Comparison of ENCODE assay signal across 10 cellular contexts in the genomic region with DNA sequence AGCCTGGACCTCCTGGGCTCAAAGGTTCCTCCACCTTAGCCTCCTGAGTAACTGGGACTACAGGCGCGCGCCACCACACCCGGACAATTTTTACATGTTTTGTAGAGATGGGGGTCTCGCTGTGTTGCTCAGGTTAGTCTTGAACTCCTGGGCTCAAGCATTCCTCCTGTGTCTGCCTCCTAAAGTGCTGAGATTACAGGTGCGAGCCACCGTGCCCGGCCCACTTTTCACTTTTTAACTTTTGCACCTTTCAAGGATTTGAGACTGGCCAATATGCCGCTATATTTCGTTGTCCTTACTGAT. TPM values are rescaled to one million over a fixed set of nuclear protein-coding genes. Genes with fewer than 3 reads are reported as not detected.
DNase-seq lines count a peak whose midpoint lies in the region; ATAC-seq and TF ChIP-seq lines count a peak whose summit lies in the region.
"Had no signal": no experiment of that assay in that cellular context is flagged by ENCODE, and none has a peak within 500 bp of the region (broad histone marks: within the 10 kb centered on the region; RNA-seq: fewer than 3 reads in every experiment).

No MANE protein-coding gene starts in this region.

- no peak for TF ChIP-seq CTCF in SK-N-SH (IDR thresholded peaks at IDR 0.05)

- TF ChIP-seq RAD21 in SK-N-SH (IDR thresholded peaks at IDR 0.05; ENCODE audit: low read length) = no peak

- ATAC-seq in SK-N-SH treated with all-trans-retinoic acid at 6 μM for 48 hours (no peak), HG02840 (IDR thresholded peaks at IDR 0.05; ENCODE audit: low FRiP score, unreplicated experiment) (no peak)
- ATAC-seq in activated T-helper 17 cell treated with anti-CD3 and anti-CD28 coated beads, Interleukin-2, amount 50 U/mL, for 72 hours (replicated peaks) = no peak
- no peak for ATAC-seq in stimulated activated memory B cell treated with anti-CD40 and anti-IgM and Interleukin-4, amounts not matched to agents 10 μg/mL and 1 μg/mL and 100 μg/mL, for 72 hours

- peaks cover 3 to 10% of the 10 kb centered on the region in 2 experiments for H3K36me3 ChIP-seq in SK-N-SH (replicated peaks in 1 of 2; ENCODE audit: control insufficient read depth in 1 of 2, insufficient read depth in 2 of 2, low read length in 1 of 2)

- H3K27me3 ChIP-seq in SK-N-SH (ENCODE audit: insufficient read depth) = no peaks in the 10 kb centered on the region

- H4K20me1 ChIP-seq in SK-N-SH (ENCODE audit: insufficient read depth) = no peaks in the 10 kb centered on the region

- no peak overlapping the region for H3K27ac Mint-ChIP-seq in activated T-helper 17 cell treated with anti-CD3 and anti-CD28 coated beads, Interleukin-2, amount 50 U/mL, for 72 hours
- H3K27ac Mint-ChIP-seq in stimulated activated memory B cell treated with anti-CD40 and anti-IgM and Interleukin-4, amounts not matched to agents 10 μg/mL and 1 μg/mL and 100 μg/mL, for 72 hours = no peak overlapping the region

- CTCF ChIA-PET in SK-N-SH (lab: Yijun Ruan, JAX) = interaction anchor here (3.8 kb wide), 1 partner anchor 14 kb away, joined by 23 read pairs; no protein-coding TSS in a partner anchor

- H3F3A ChIP-seq in SK-N-SH (replicated peaks; ENCODE audit: insufficient read depth) = peaks cover 9% of the 10 kb centered on the region

- POLR2A ChIA-PET in SK-N-SH (lab: Yijun Ruan, JAX) = interaction anchor here (0.6 to 1.0 kb wide), 2 partner anchors 11 to 42 kb away, joined by 3 to 4 read pairs; no protein-coding TSS in a partner anchor

- no peak overlapping the region for H3K9ac ChIP-seq in SK-N-SH

- peaks cover 45% of the 10 kb centered on the region for H3K27me3 Mint-ChIP-seq in activated T-helper 17 cell treated with anti-CD3 and anti-CD28 coated beads, Interleukin-2, amount 50 U/mL, for 72 hours
- H3K27me3 Mint-ChIP-seq in stimulated activated memory B cell treated with anti-CD40 and anti-IgM and Interleukin-4, amounts not matched to agents 10 μg/mL and 1 μg/mL and 100 μg/mL, for 72 hours = peaks cover 64% of the 10 kb centered on the region

- peaks cover 31% of the 10 kb centered on the region for H3K79me2 ChIP-seq in SK-N-SH (ENCODE audit: insufficient read depth)

- H2AFZ ChIP-seq in SK-N-SH (ENCODE audit: low read depth) = no peak overlapping the region

- H3K4me1 ChIP-seq in SK-N-SH (ENCODE audit: control insufficient read depth in 1 of 2, insufficient read depth in 2 of 2, low read depth in 1 of 2, low read length in 1 of 2) = peaks cover 24% of the 10 kb centered on the region in 2 experiments

- H3K9me2 ChIP-seq in SK-N-SH = no peaks in the 10 kb centered on the region

- no peak overlapping the region; a peak in 1 of 4 replicates for H3K27ac ChIP-seq in SK-N-SH (ENCODE audit: low read depth in 2 of 2, low read length in 1 of 2)

- H3K4me3 ChIP-seq in SK-N-SH (ENCODE audit: low read depth in 2 of 2, low read length in 1 of 2) (peak overlapping the region in 1 of 2 experiments; percentile 76; a peak in 1 of 4 replicates), iPS-11a (ENCODE audit: low read depth, low read length) (peak overlapping the region; percentile 56)

- H3K9me3 Mint-ChIP-seq in activated T-helper 17 cell treated with anti-CD3 and anti-CD28 coated beads, Interleukin-2, amount 50 U/mL, for 72 hours = no peaks in the 10 kb centered on the region
- no peaks in the 10 kb centered on the region for H3K9me3 Mint-ChIP-seq in stimulated activated memory B cell treated with anti-CD40 and anti-IgM and Interleukin-4, amounts not matched to agents 10 μg/mL and 1 μg/mL and 100 μg/mL, for 72 hours

- no peak for TF ChIP-seq EP300 in SK-N-SH (IDR thresholded peaks at IDR 0.05; ENCODE audit: borderline replicate concordance in 1 of 2, low read depth in 1 of 2, low read length in 1 of 2)

- no peaks in the 10 kb centered on the region for H3K4me1 Mint-ChIP-seq in activated T-helper 17 cell treated with anti-CD3 and anti-CD28 coated beads, Interleukin-2, amount 50 U/mL, for 72 hours
- H3K4me1 Mint-ChIP-seq in stimulated activated memory B cell treated with anti-CD40 and anti-IgM and Interleukin-4, amounts not matched to agents 10 μg/mL and 1 μg/mL and 100 μg/mL, for 72 hours = peaks cover 7% of the 10 kb centered on the region

- H3K9me3 ChIP-seq in SK-N-SH = no peaks in the 10 kb centered on the region

- no peaks in the 10 kb centered on the region for H3K36me3 Mint-ChIP-seq in activated T-helper 17 cell treated with anti-CD3 and anti-CD28 coated beads, Interleukin-2, amount 50 U/mL, for 72 hours (ENCODE audit: low read depth)
- no peaks in the 10 kb centered on the region for H3K36me3 Mint-ChIP-seq in stimulated activated memory B cell treated with anti-CD40 and anti-IgM and Interleukin-4, amounts not matched to agents 10 μg/mL and 1 μg/mL and 100 μg/mL, for 72 hours

- WGBS in SK-N-SH (ENCODE audit: low lambda C conversion rate) = 99% methylated on average over 9 of the region's 10 CpGs

- peak overlapping the region; percentile 54 for H3K4me3 Mint-ChIP-seq in activated T-helper 17 cell treated with anti-CD3 and anti-CD28 coated beads, Interleukin-2, amount 50 U/mL, for 72 hours
- H3K4me3 Mint-ChIP-seq in stimulated activated memory B cell treated with anti-CD40 and anti-IgM and Interleukin-4, amounts not matched to agents 10 μg/mL and 1 μg/mL and 100 μg/mL, for 72 hours = peak overlapping the region; percentile 80

- peak overlapping the region; percentile 87; the same call in 1 of the 2 replicates for H3K4me2 ChIP-seq in SK-N-SH

- DNase-seq in SK-N-SH (no peak), NCI-H526 (lab: John Stamatoyannopoulos, UW) (no peak), NOMO-1 treated with DMSO at 0.1 percent for 48 hours (lab: John Stamatoyannopoulos, UW; ENCODE audit: unreplicated experiment) (no peak)

TF ChIP-seq in SK-N-SH, 30 proteins besides CTCF, POLR2A, EP300 and RAD21:
- TF ChIP-seq SIN3A (IDR thresholded peaks at IDR 0.05; ENCODE audit: borderline replicate concordance, low read depth, low read length) (no peak), POLR2AphosphoS5 (IDR thresholded peaks at IDR 0.05; ENCODE audit: low read depth, low read length) (no peak), TAF1 (IDR thresholded peaks at IDR 0.05; ENCODE audit: borderline replicate concordance, low read depth, low read length) (no peak)
- TF ChIP-seq, protein P1, sequence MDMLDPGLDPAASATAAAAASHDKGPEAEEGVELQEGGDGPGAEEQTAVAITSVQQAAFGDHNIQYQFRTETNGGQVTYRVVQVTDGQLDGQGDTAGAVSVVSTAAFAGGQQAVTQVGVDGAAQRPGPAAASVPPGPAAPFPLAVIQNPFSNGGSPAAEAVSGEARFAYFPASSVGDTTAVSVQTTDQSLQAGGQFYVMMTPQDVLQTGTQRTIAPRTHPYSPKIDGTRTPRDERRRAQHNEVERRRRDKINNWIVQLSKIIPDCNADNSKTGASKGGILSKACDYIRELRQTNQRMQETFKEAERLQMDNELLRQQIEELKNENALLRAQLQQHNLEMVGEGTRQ (IDR thresholded peaks at IDR 0.05; ENCODE audit: borderline replicate concordance, low read depth, low read length) = no peak

TF ChIP-seq in SK-N-SH treated with all-trans-retinoic acid at 6 μM for 48 hours, 23 proteins besides CTCF, POLR2A, EP300 and RAD21 (continues in another document):
- TF ChIP-seq, protein P2, sequence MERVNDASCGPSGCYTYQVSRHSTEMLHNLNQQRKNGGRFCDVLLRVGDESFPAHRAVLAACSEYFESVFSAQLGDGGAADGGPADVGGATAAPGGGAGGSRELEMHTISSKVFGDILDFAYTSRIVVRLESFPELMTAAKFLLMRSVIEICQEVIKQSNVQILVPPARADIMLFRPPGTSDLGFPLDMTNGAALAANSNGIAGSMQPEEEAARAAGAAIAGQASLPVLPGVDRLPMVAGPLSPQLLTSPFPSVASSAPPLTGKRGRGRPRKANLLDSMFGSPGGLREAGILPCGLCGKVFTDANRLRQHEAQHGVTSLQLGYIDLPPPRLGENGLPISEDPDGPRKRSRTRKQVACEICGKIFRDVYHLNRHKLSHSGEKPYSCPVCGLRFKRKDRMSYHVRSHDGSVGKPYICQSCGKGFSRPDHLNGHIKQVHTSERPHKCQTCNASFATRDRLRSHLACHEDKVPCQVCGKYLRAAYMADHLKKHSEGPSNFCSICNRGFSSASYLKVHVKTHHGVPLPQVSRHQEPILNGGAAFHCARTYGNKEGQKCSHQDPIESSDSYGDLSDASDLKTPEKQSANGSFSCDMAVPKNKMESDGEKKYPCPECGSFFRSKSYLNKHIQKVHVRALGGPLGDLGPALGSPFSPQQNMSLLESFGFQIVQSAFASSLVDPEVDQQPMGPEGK (CRISPR knock-in tag; IDR thresholded peaks at IDR 0.05; ENCODE audit: borderline replicate concordance) = no peak
- TF ChIP-seq BACH2 (CRISPR knock-in tag; IDR thresholded peaks at IDR 0.05; ENCODE audit: borderline replicate concordance) (no peak), TOX (CRISPR knock-in tag; IDR thresholded peaks at IDR 0.05; ENCODE audit: borderline replicate concordance) (no peak), GLIS3 (CRISPR knock-in tag; IDR thresholded peaks at IDR 0.05) (no peak), PPARA (CRISPR knock-in tag; IDR thresholded peaks at IDR 0.05; ENCODE audit: borderline replicate concordance) (no peak), ZC3H10 (CRISPR knock-in tag; IDR thresholded peaks at IDR 0.05) (no peak)
- TF ChIP-seq, protein P3, sequence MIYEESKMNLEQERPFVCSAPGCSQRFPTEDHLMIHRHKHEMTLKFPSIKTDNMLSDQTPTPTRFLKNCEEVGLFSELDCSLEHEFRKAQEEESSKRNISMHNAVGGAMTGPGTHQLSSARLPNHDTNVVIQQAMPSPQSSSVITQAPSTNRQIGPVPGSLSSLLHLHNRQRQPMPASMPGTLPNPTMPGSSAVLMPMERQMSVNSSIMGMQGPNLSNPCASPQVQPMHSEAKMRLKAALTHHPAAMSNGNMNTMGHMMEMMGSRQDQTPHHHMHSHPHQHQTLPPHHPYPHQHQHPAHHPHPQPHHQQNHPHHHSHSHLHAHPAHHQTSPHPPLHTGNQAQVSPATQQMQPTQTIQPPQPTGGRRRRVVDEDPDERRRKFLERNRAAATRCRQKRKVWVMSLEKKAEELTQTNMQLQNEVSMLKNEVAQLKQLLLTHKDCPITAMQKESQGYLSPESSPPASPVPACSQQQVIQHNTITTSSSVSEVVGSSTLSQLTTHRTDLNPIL (CRISPR knock-in tag; IDR thresholded peaks at IDR 0.05; ENCODE audit: low read depth) = no peak

RNA-seq across cellular contexts. Expression of a gene that starts 0.8 kb away (rescaled TPM):
- 328 and 481 TPM in 2 replicates for polyA plus RNA-seq in SK-N-SH (2012; rRNA removed)
- polyA plus RNA-seq in SK-N-SH (2012; cell fraction: cytosol; rRNA removed) = 217 and 321 TPM in 2 replicates
- polyA plus RNA-seq in SK-N-SH (2012; cell fraction: nucleus; rRNA removed) = 338 and 344 TPM in 2 replicates
- total RNA-seq in activated T-helper 17 cell treated with anti-CD3 and anti-CD28 coated beads, Interleukin-2, amount 50 U/mL, for 72 hours = 1 to 10 TPM in 1 of 2 donors, under 1 TPM in 1; 0.61 to 1.1 TPM

RNA-seq across cellular contexts. Expression of a gene that starts 46.6 kb away (rescaled TPM):
- not detected in 2 replicates for polyA plus RNA-seq in SK-N-SH (2012; rRNA removed)
- not detected in 2 replicates for polyA plus RNA-seq in SK-N-SH (2012; cell fraction: cytosol; rRNA removed)
- polyA plus RNA-seq in SK-N-SH (2012; cell fraction: nucleus; rRNA removed) = 0.10 TPM in 1 of 2 replicates, not detected in the other
- not detected for total RNA-seq in activated T-helper 17 cell treated with anti-CD3 and anti-CD28 coated beads, Interleukin-2, amount 50 U/mL, for 72 hours
- total RNA-seq: frontal cortex, renal cortical epithelial cell had no signal
